Comparison of ENCODE assay signal across 21 cellular contexts in genomic region chr2:217717541-217717940, GRCh38.
"Had no signal": no experiment of that assay in that cellular context is flagged by ENCODE, and none has a peak within 500 bp of the region (broad histone marks: within the 10 kb centered on the region; RNA-seq: fewer than 3 reads in every experiment).

No MANE protein-coding gene starts in this region.

- H2AFZ ChIP-seq: hepatocyte had no signal

- H3K4me1 ChIP-seq: foreskin keratinocyte had no signal

- H3K9me3 ChIP-seq: neutrophil, testis, upper lobe of right lung, vagina had no signal

- H3K4me3 ChIP-seq: hepatocyte, spleen, testis, tibial nerve, upper lobe of right lung, vagina had no signal

- H3K36me3 ChIP-seq: neutrophil, spleen, upper lobe of right lung, vagina had no signal

- H3K27ac ChIP-seq: foreskin keratinocyte, hepatocyte, neutrophil, spleen, testis, tibial nerve, upper lobe of right lung, vagina had no signal

- H3K4me2 ChIP-seq: hepatocyte had no signal

- H3K27me3 ChIP-seq: hepatocyte, testis, tibial nerve, upper lobe of right lung, vagina had no signal

- DNase-seq: dermis blood vessel endothelial cell; erythroblast; foreskin keratinocyte; left colon; mesendoderm; naive thymus-derived CD4-positive, alpha-beta T cell; nephron progenitor cell; posterior cingulate gyrus; spleen; stimulated activated CD4-positive, alpha-beta T cell treated with anti-CD3 and anti-CD28 coated beads, Interleukin-15, amount 100 ng/mL, for 24 hours; stimulated activated CD4-positive, alpha-beta T cell treated with anti-CD3 and anti-CD28 coated beads, Interleukin-1b, Interleukin-23, amount 100 ng/mL, for 48 hours; stimulated activated CD4-positive, alpha-beta T cell treated with anti-CD3 and anti-CD28 coated beads, Interleukin-4, amount 100 ng/mL, for 24 hours; stimulated activated naive B cell treated with anti-CD40 and anti-IgM and Interleukin-4, amounts not matched to agents 10 μg/mL and 1 μg/mL and 100 μg/mL, for 72 hours; stimulated activated naive CD8-positive, alpha-beta T cell treated with anti-CD3 and anti-CD28 coated beads, Interleukin-15, amount 100 ng/mL, for 72 hours; testis; upper lobe of right lung had no signal

- ATAC-seq: foreskin keratinocyte; left colon; naive thymus-derived CD4-positive, alpha-beta T cell; sciatic nerve; stimulated activated naive B cell treated with anti-CD40 and anti-IgM and Interleukin-4, amounts not matched to agents 10 μg/mL and 1 μg/mL and 100 μg/mL, for 72 hours; stimulated activated naive CD8-positive, alpha-beta T cell treated with anti-CD3 and anti-CD28 coated beads, Interleukin-15, amount 100 ng/mL, for 72 hours; upper lobe of right lung had no signal
